ENCODE assay signal across 11 cellular contexts in genomic region chr20:57264908-57265648, GRCh38. TPM values are rescaled to one million over a fixed set of nuclear protein-coding genes. Genes with fewer than 3 reads are reported as not detected.
DNase-seq lines count a peak whose midpoint lies in the region; ATAC-seq and TF ChIP-seq lines count a peak whose summit lies in the region.
"Had no signal": no experiment of that assay in that cellular context is flagged by ENCODE, and none has a peak within 500 bp of the region (broad histone marks: within the 10 kb centered on the region; RNA-seq: fewer than 3 reads in every experiment).

No MANE protein-coding gene starts in this region.

- H3K9me3 ChIP-seq in HUES48 (ENCODE audit: control insufficient read depth, insufficient read depth, low read length) (no peaks in the 10 kb centered on the region), colonic mucosa (no peaks in the 10 kb centered on the region), thyroid gland (no peaks in the 10 kb centered on the region)
- H3K9me3 ChIP-seq: uterus had no signal

- intact Hi-C loops in colonic mucosa (cut with DNase I), result no loop called here
- intact Hi-C loops in lower leg skin (cut with DNase I; ENCODE audit: low total_unique reads), result no loop called here
- intact Hi-C loops in thyroid gland (cut with DNase I), result no loop called here

- peaks cover 81% of the 10 kb centered on the region for H3K27me3 ChIP-seq in HUES48 (ENCODE audit: control insufficient read depth, insufficient read depth, low read length)
- H3K27me3 ChIP-seq in colonic mucosa, result peaks cover 38% of the 10 kb centered on the region
- H3K27me3 ChIP-seq in thyroid gland, result no peaks in the 10 kb centered on the region

- H3K36me3 ChIP-seq in HUES48 (ENCODE audit: control insufficient read depth, insufficient read depth, low read length) (no peaks in the 10 kb centered on the region), colonic mucosa (no peaks in the 10 kb centered on the region), thyroid gland (no peaks in the 10 kb centered on the region)
- H3K36me3 ChIP-seq: uterus had no signal

- H3K27ac ChIP-seq in HUES48 (ENCODE audit: low read depth, low read length) (no peak overlapping the region), colonic mucosa (no peak overlapping the region), thyroid gland (peak overlapping the region; percentile 89 to 95 (median 91))
- H3K27ac ChIP-seq: uterus had no signal

- DNase-seq in colonic mucosa (no peak), lower leg skin (ENCODE audit: low spot score in 2 of 2) (no peak), thyroid gland (peak; percentile 60 to 66), HUDEP-2 (lab: John Stamatoyannopoulos, UW; ENCODE audit: unreplicated experiment in 76 of 76) (no peak)
- no peak for DNase-seq in stimulated activated naive CD8-positive, alpha-beta T cell treated with anti-CD3 and anti-CD28 coated beads, Interleukin-15, amount 100 ng/mL, for 72 hours
- DNase-seq in stimulated activated CD4-positive, alpha-beta T cell treated with anti-CD3 and anti-CD28 coated beads, Interleukin-15, amount 100 ng/mL, for 24 hours, result no peak
- DNase-seq: IMR-90, NCI-H2081, uterus had no signal

- TF ChIP-seq POLR2A in lower leg skin (IDR thresholded peaks at IDR 0.05) (no peak), thyroid gland (IDR thresholded peaks at IDR 0.05) (no peak)

- no peak overlapping the region for H3K4me3 Mint-ChIP-seq in stimulated activated naive CD8-positive, alpha-beta T cell treated with anti-CD3 and anti-CD28 coated beads, Interleukin-15, amount 100 ng/mL, for 72 hours
- H3K4me3 Mint-ChIP-seq: natural killer cell treated with Interleukin-12 subunit alpha and Interleukin-12 subunit beta and Interleukin-15 and Interleukin-18, amount 100 ng/mL, for 72 hours had no signal

- WGBS in lower leg skin, 2 donors, result 6 to 7% methylated on average over 35 to 46 of the region's 54 CpGs
- 2 to 6% methylated on average over 26 to 39 of the region's 54 CpGs for WGBS in thyroid gland, 2 donors

- TF ChIP-seq CTCF in colonic mucosa (IDR thresholded peaks at IDR 0.05) (no peak), lower leg skin (IDR thresholded peaks at IDR 0.05) (no peak), thyroid gland (IDR thresholded peaks at IDR 0.05) (no peak)

- no peaks in the 10 kb centered on the region for H3K9me3 Mint-ChIP-seq in stimulated activated naive CD8-positive, alpha-beta T cell treated with anti-CD3 and anti-CD28 coated beads, Interleukin-15, amount 100 ng/mL, for 72 hours
- H3K9me3 Mint-ChIP-seq: natural killer cell treated with Interleukin-12 subunit alpha and Interleukin-12 subunit beta and Interleukin-15 and Interleukin-18, amount 100 ng/mL, for 72 hours had no signal

- peaks cover 96% of the 10 kb centered on the region for H3K27me3 Mint-ChIP-seq in stimulated activated naive CD8-positive, alpha-beta T cell treated with anti-CD3 and anti-CD28 coated beads, Interleukin-15, amount 100 ng/mL, for 72 hours

- ATAC-seq in stimulated activated naive CD8-positive, alpha-beta T cell treated with anti-CD3 and anti-CD28 coated beads, Interleukin-15, amount 100 ng/mL, for 72 hours, result no peak

- peak overlapping the region; percentile 66 for H3K9ac ChIP-seq in HUES48 (ENCODE audit: low read depth, low read length)
- H3K9ac ChIP-seq in colonic mucosa (ENCODE audit: low read depth in 2 of 2, low read length in 2 of 2), result peak overlapping the region in 1 of 2 donors; percentile 24

- peaks cover 67% of the 10 kb centered on the region for H3K4me1 ChIP-seq in HUES48 (ENCODE audit: control insufficient read depth, insufficient read depth, low read length)
- no peaks in the 10 kb centered on the region for H3K4me1 ChIP-seq in colonic mucosa
- H3K4me1 ChIP-seq in thyroid gland, result peaks cover 39 to 40% of the 10 kb centered on the region in 2 donors

- no peak overlapping the region for H3K27ac Mint-ChIP-seq in stimulated activated naive CD8-positive, alpha-beta T cell treated with anti-CD3 and anti-CD28 coated beads, Interleukin-15, amount 100 ng/mL, for 72 hours
- H3K27ac Mint-ChIP-seq: natural killer cell treated with Interleukin-12 subunit alpha and Interleukin-12 subunit beta and Interleukin-15 and Interleukin-18, amount 100 ng/mL, for 72 hours had no signal

- H3K4me3 ChIP-seq in HUES48 (ENCODE audit: low read depth, low read length) (peak overlapping the region; percentile 83), colonic mucosa (peak overlapping the region; percentile 20), lower leg skin (ENCODE audit: low read depth, poor library complexity, severe bottlenecking) (peak overlapping the region; percentile 23), thyroid gland (replicated peaks in 1 of 3) (peak overlapping the region; percentile 55 to 79 (median 58))

- H3K4me1 Mint-ChIP-seq in stimulated activated naive CD8-positive, alpha-beta T cell treated with anti-CD3 and anti-CD28 coated beads, Interleukin-15, amount 100 ng/mL, for 72 hours, result peaks cover 26% of the 10 kb centered on the region

RNA-seq across cellular contexts. Expression of gene BMP7, which starts 1.4 kb away (rescaled TPM):
- 1 to 10 TPM; 1.3 to 3.2 TPM for total RNA-seq in colonic mucosa
- total RNA-seq in lower leg skin, result 10 to 100 TPM; 40.5 to 66.3 (median 46.8) TPM
- 100 to 1,000 TPM in 1 of 4 donors, 10 to 100 TPM in 3; 34.0 to 113 (median 80.2) TPM for total RNA-seq in thyroid gland
- total RNA-seq: IMR-90; natural killer cell treated with Interleukin-12 subunit alpha and Interleukin-12 subunit beta and Interleukin-15 and Interleukin-18, amount 100 ng/mL, for 72 hours had no signal

Comparison
In these comparisons a context has a peak if more than half of its experiments do, and no peak if none do; other contexts are left out.
1. H3K27ac ChIP-seq: peak in thyroid gland (3 of 3); none in HUES48 (single experiment) and colonic mucosa (single experiment).
2. H3K4me3 ChIP-seq: peak in every context shown above with its lines; median percentile 83 in HUES48; 58 in thyroid gland; 23 in lower leg skin; 20 in colonic mucosa.
3. DNase-seq: peak in thyroid gland (2 of 2); none in colonic mucosa (single experiment), lower leg skin (0 of 2), stimulated activated naive CD8-positive, alpha-beta T cell treated with anti-CD3 and anti-CD28 coated beads, Interleukin-15, amount 100 ng/mL, for 72 hours (0 of 2), HUDEP-2 (0 of 76) and stimulated activated CD4-positive, alpha-beta T cell treated with anti-CD3 and anti-CD28 coated beads, Interleukin-15, amount 100 ng/mL, for 24 hours (single experiment).
4. RNA of gene BMP7, which starts 1.4 kb away (total RNA-seq): 34.0 to 113 TPM in thyroid gland and 40.5 to 66.3 TPM in lower leg skin; 1.3 to 3.2 TPM in colonic mucosa; every median in the first group is over 4 times any median in the second.